ENCODE assay signal across 1 cellular context in genomic region chr7:47535033-47535703, GRCh38.
TF ChIP-seq lines count a peak whose summit lies in the region.

No MANE protein-coding gene starts in this region.

TF ChIP-seq in HepG2, 621 proteins besides CTCF, POLR2A, EP300 and RAD21 (continued from another document and continues in another):
- no peak; the same call in 1 of the 2 replicates for TF ChIP-seq ZBTB37 (CRISPR knock-in tag; IDR thresholded peaks at IDR 0.05)
- no peak for TF ChIP-seq TSC22D2 (CRISPR knock-in tag; IDR thresholded peaks at IDR 0.05; ENCODE audit: borderline replicate concordance)
- TF ChIP-seq ZNF574 (CRISPR knock-in tag; IDR thresholded peaks at IDR 0.05): peak; percentile 35; the same call in 1 of the 2 replicates
- no peak for TF ChIP-seq FOXM1 (CRISPR knock-in tag; IDR thresholded peaks at IDR 0.05)
- no peak for TF ChIP-seq E2F2 (CRISPR knock-in tag; IDR thresholded peaks at IDR 0.05; ENCODE audit: borderline replicate concordance)
- no peak for TF ChIP-seq SRSF9 (IDR thresholded peaks at IDR 0.05; ENCODE audit: borderline replicate concordance, insufficient read depth, low read depth, low read length, poor library complexity, severe bottlenecking)
- no peak for TF ChIP-seq MAFF (IDR thresholded peaks at IDR 0.05; ENCODE audit: low read depth, low read length)
- no peak for TF ChIP-seq ZNF563 (CRISPR knock-in tag; IDR thresholded peaks at IDR 0.05)
- TF ChIP-seq ZNF597 (CRISPR knock-in tag; IDR thresholded peaks at IDR 0.05): no peak
- TF ChIP-seq WIZ (CRISPR knock-in tag; IDR thresholded peaks at IDR 0.05): no peak
- no peak for TF ChIP-seq ZNF770 (CRISPR knock-in tag; IDR thresholded peaks at IDR 0.05)
- no peak for TF ChIP-seq SOX6 (IDR thresholded peaks at IDR 0.05)
- TF ChIP-seq SOX6 (CRISPR knock-in tag; IDR thresholded peaks at IDR 0.05): peak; percentile 83
- TF ChIP-seq NRL (CRISPR knock-in tag; IDR thresholded peaks at IDR 0.05; ENCODE audit: borderline replicate concordance): no peak
- TF ChIP-seq STAT5B (CRISPR knock-in tag; IDR thresholded peaks at IDR 0.05): no peak
- TF ChIP-seq IKZF4 (CRISPR knock-in tag; IDR thresholded peaks at IDR 0.05; ENCODE audit: borderline replicate concordance, low read depth, not compliant biosample characterization): no peak
- no peak for TF ChIP-seq MED13 (CRISPR knock-in tag; IDR thresholded peaks at IDR 0.05)
- peak; percentile 84 for TF ChIP-seq RARA (CRISPR knock-in tag; IDR thresholded peaks at IDR 0.05)
- TF ChIP-seq ZBTB42 (CRISPR knock-in tag; IDR thresholded peaks at IDR 0.05): no peak
- TF ChIP-seq ETV6 (CRISPR knock-in tag; conservative IDR thresholded peaks at IDR 0.05): no peak
- no peak for TF ChIP-seq CENPX (CRISPR knock-in tag; IDR thresholded peaks at IDR 0.05)
- no peak for TF ChIP-seq E2F1 (CRISPR knock-in tag; IDR thresholded peaks at IDR 0.05)
- no peak for TF ChIP-seq ELF4 (CRISPR knock-in tag; IDR thresholded peaks at IDR 0.05; ENCODE audit: borderline replicate concordance)
- TF ChIP-seq ZNF512 (CRISPR knock-in tag; IDR thresholded peaks at IDR 0.05): no peak
- TF ChIP-seq TGIF2 (CRISPR knock-in tag; IDR thresholded peaks at IDR 0.05): peak; percentile 68; the same call in 1 of the 2 replicates
- 0 out of 2 replicates have a peak, but pooled peaks have one; percentile 29 for TF ChIP-seq ZMYM2 (CRISPR knock-in tag; IDR thresholded peaks at IDR 0.05)
- no peak; the same call in 1 of the 2 replicates for TF ChIP-seq TFDP1 (CRISPR knock-in tag; IDR thresholded peaks at IDR 0.05; ENCODE audit: borderline replicate concordance)
- no peak for TF ChIP-seq ZFP90 (CRISPR knock-in tag; IDR thresholded peaks at IDR 0.05; ENCODE audit: borderline replicate concordance)
- TF ChIP-seq HNF1B (CRISPR knock-in tag; IDR thresholded peaks at IDR 0.05): 0 out of 2 replicates have a peak, but pooled peaks have one; percentile 40
- no peak for TF ChIP-seq ZNF333 (CRISPR knock-in tag; IDR thresholded peaks at IDR 0.05; ENCODE audit: borderline replicate concordance)
- no peak for TF ChIP-seq JARID2 (CRISPR knock-in tag; IDR thresholded peaks at IDR 0.05; ENCODE audit: insufficient replicate concordance)
- no peak for TF ChIP-seq ZNF670 (CRISPR knock-in tag; IDR thresholded peaks at IDR 0.05; ENCODE audit: borderline replicate concordance)
- TF ChIP-seq ZNF318 (CRISPR knock-in tag; IDR thresholded peaks at IDR 0.05): no peak
- TF ChIP-seq PCBP1 (IDR thresholded peaks at IDR 0.05; ENCODE audit: borderline replicate concordance, low read depth, low read length): no peak
